ENCODE assay signal across 8 cellular contexts in genomic region chr9:215631-216155, GRCh38. TPM values are rescaled to one million over a fixed set of nuclear protein-coding genes. Genes with fewer than 3 reads are reported as not detected.
DNase-seq lines count a peak whose midpoint lies in the region; ATAC-seq lines count a peak whose summit lies in the region.

No MANE protein-coding gene starts in this region.

- H3K4me1 ChIP-seq in stomach smooth muscle (ENCODE audit: control insufficient read depth, insufficient read depth, low read length): no peaks in the 10 kb centered on the region

- no peaks in the 10 kb centered on the region for H3K9me3 ChIP-seq in stomach smooth muscle (ENCODE audit: control insufficient read depth in 2 of 2, low read length in 2 of 2)

- H3K4me1 Mint-ChIP-seq in T-helper 2 cell treated with Interferon-gamma antibody and Interleukin-4, amounts not matched to agents 5 μg/mL and 100 μg/mL, for 36 hours (ENCODE audit: low read depth): peaks cover 27% of the 10 kb centered on the region
- no peaks in the 10 kb centered on the region for H3K4me1 Mint-ChIP-seq in activated naive CD8-positive, alpha-beta T cell treated with anti-CD3 and anti-CD28 coated beads for 36 hours

- peak overlapping the region; percentile 84 for H3K27ac Mint-ChIP-seq in T-helper 2 cell treated with Interferon-gamma antibody and Interleukin-4, amounts not matched to agents 5 μg/mL and 100 μg/mL, for 36 hours
- H3K27ac Mint-ChIP-seq in activated naive CD8-positive, alpha-beta T cell treated with anti-CD3 and anti-CD28 coated beads for 36 hours: no peak overlapping the region

- H3K27ac ChIP-seq in stomach smooth muscle (ENCODE audit: low read length): no peak overlapping the region

- no peak for ATAC-seq in GM18511 (IDR thresholded peaks at IDR 0.05; ENCODE audit: unreplicated experiment)
- no peak for ATAC-seq in HG02588 (IDR thresholded peaks at IDR 0.05; ENCODE audit: unreplicated experiment)

- H3K9me3 Mint-ChIP-seq in T-helper 2 cell treated with Interferon-gamma antibody and Interleukin-4, amounts not matched to agents 5 μg/mL and 100 μg/mL, for 36 hours: no peaks in the 10 kb centered on the region
- no peaks in the 10 kb centered on the region for H3K9me3 Mint-ChIP-seq in activated naive CD8-positive, alpha-beta T cell treated with anti-CD3 and anti-CD28 coated beads for 36 hours

- peak overlapping the region; percentile 77 for H3K4me3 Mint-ChIP-seq in T-helper 2 cell treated with Interferon-gamma antibody and Interleukin-4, amounts not matched to agents 5 μg/mL and 100 μg/mL, for 36 hours
- peak overlapping the region; percentile 74 for H3K4me3 Mint-ChIP-seq in activated naive CD8-positive, alpha-beta T cell treated with anti-CD3 and anti-CD28 coated beads for 36 hours

- DNase-seq in T-helper 2 cell treated with Interferon-gamma antibody and Interleukin-4, amounts not matched to agents 5 μg/mL and 100 μg/mL, for 36 hours (ENCODE audit: low spot score): no peak
- DNase-seq in T-helper 2 cell (no peak), left kidney (ENCODE audit: low read depth, low spot score) (peak; percentile 23), NCI-H128 (lab: John Stamatoyannopoulos, UW; ENCODE audit: unreplicated experiment) (no peak)
- no peak for DNase-seq in activated naive CD8-positive, alpha-beta T cell treated with anti-CD3 and anti-CD28 coated beads for 36 hours

- peak overlapping the region; percentile 50 to 61 for H3K4me3 ChIP-seq in stomach smooth muscle (ENCODE audit: low read length in 2 of 2)

- H3K27me3 Mint-ChIP-seq in T-helper 2 cell treated with Interferon-gamma antibody and Interleukin-4, amounts not matched to agents 5 μg/mL and 100 μg/mL, for 36 hours (ENCODE audit: low read depth): peaks cover 10% of the 10 kb centered on the region
- peaks cover 17% of the 10 kb centered on the region for H3K27me3 Mint-ChIP-seq in activated naive CD8-positive, alpha-beta T cell treated with anti-CD3 and anti-CD28 coated beads for 36 hours

- peaks cover 8 to 16% of the 10 kb centered on the region in 2 donors for H3K27me3 ChIP-seq in stomach smooth muscle (ENCODE audit: control insufficient read depth in 1 of 2, insufficient read depth in 2 of 2, low read length in 2 of 2)

- H3K36me3 Mint-ChIP-seq in T-helper 2 cell treated with Interferon-gamma antibody and Interleukin-4, amounts not matched to agents 5 μg/mL and 100 μg/mL, for 36 hours (ENCODE audit: low read depth): peaks cover 29% of the 10 kb centered on the region
- no peaks in the 10 kb centered on the region for H3K36me3 Mint-ChIP-seq in activated naive CD8-positive, alpha-beta T cell treated with anti-CD3 and anti-CD28 coated beads for 36 hours

- no peak overlapping the region for H3K9ac ChIP-seq in stomach smooth muscle (ENCODE audit: low read length in 2 of 2)

- H3K36me3 ChIP-seq in stomach smooth muscle (ENCODE audit: control insufficient read depth in 2 of 2, insufficient read depth in 2 of 2, low read length in 2 of 2): no peaks in the 10 kb centered on the region

RNA-seq across cellular contexts. Expression of gene DOCK8, which starts 1.0 kb away (rescaled TPM):
- 100 to 1,000 TPM; 130 to 132 TPM for total RNA-seq in activated naive CD8-positive, alpha-beta T cell treated with anti-CD3 and anti-CD28 coated beads for 36 hours

RNA-seq across cellular contexts. Expression of gene ZNG1A, which starts 36.8 kb away (rescaled TPM):
- total RNA-seq in activated naive CD8-positive, alpha-beta T cell treated with anti-CD3 and anti-CD28 coated beads for 36 hours: 10 to 100 TPM; 50.2 to 50.5 TPM
